Comparison of ENCODE assay signal across 1 cellular context in the genomic region with DNA sequence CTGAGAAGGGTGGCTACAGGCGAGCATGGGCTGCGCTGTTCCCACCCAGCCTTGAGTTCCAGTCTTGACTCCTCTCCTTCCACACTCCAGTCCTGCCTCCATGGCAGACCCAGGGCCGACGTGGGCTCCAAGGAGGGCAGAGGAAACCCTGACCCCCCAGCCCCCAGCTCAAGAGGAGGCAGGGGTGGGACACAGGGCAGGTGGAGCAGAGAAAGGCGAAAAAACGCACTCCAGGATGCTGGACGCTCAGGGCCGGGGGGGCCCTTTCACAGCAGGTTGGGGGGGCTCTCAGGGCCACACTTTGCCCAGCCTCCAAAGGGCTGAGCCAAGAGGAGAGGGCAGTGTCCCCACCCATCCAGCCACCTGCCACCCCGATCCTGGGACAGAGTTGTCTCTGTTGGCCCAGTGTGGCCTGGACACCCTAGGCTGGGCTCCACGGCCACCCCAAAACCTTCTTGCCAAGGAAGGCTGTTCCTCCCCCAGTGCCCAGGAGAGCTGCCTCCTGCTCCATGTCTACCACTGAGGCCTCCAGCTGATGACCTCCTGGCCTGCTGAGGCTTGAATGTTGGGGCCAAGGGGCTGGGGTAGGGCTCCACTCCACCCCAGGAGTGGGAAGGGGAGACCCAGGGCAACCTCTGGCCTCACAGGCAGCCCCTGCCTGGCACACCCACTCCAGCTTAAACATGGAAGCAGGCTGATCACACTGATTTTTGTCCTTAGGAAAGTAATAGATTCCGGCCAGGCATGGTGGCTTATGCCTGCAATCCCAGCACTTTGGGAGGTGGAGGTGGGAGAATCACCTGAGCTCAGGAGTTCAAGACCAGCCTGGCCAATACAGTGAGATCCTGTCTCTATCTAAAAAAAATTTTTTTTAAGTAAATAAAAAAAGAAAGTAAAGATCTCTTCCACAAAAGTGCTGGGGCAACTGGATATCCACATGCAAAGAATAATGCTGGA.
TF ChIP-seq lines count a peak whose summit lies in the region.

No MANE protein-coding gene starts in this region.

TF ChIP-seq in IMR-90, 13 proteins besides CTCF, POLR2A, EP300 and RAD21:
- no peak for TF ChIP-seq RFX5 (IDR thresholded peaks at IDR 0.05; ENCODE audit: low read depth, low read length)
- TF ChIP-seq MXI1 (IDR thresholded peaks at IDR 0.05; ENCODE audit: borderline replicate concordance, low read depth, low read length): no peak
- no peak for TF ChIP-seq BHLHE40 (IDR thresholded peaks at IDR 0.05; ENCODE audit: low read depth, low read length)
- no peak for TF ChIP-seq MAZ (IDR thresholded peaks at IDR 0.05; ENCODE audit: borderline replicate concordance, low read depth, low read length)
- TF ChIP-seq MAFK (IDR thresholded peaks at IDR 0.05; ENCODE audit: low read depth, low read length): no peak
- TF ChIP-seq RCOR1 (IDR thresholded peaks at IDR 0.05; ENCODE audit: insufficient replicate concordance, low read length): no peak
- TF ChIP-seq CEBPB (IDR thresholded peaks at IDR 0.05; ENCODE audit: low read depth, low read length): no peak
- TF ChIP-seq CHD1 (IDR thresholded peaks at IDR 0.05; ENCODE audit: low read depth, low read length): no peak
- TF ChIP-seq SMC3 (IDR thresholded peaks at IDR 0.05; ENCODE audit: low read depth, low read length): no peak
- TF ChIP-seq NFE2L2 (IDR thresholded peaks at IDR 0.05; ENCODE audit: low read depth, low read length): no peak
- TF ChIP-seq FOS (IDR thresholded peaks at IDR 0.05; ENCODE audit: low read depth, low read length): no peak
- TF ChIP-seq, protein P1, sequence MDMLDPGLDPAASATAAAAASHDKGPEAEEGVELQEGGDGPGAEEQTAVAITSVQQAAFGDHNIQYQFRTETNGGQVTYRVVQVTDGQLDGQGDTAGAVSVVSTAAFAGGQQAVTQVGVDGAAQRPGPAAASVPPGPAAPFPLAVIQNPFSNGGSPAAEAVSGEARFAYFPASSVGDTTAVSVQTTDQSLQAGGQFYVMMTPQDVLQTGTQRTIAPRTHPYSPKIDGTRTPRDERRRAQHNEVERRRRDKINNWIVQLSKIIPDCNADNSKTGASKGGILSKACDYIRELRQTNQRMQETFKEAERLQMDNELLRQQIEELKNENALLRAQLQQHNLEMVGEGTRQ (IDR thresholded peaks at IDR 0.05; ENCODE audit: low read depth, low read length): no peak
TF ChIP-seq in IMR-90: peak in this region for 0.
